In genomic region chr19:53668804-53669203, GRCh38 we compare ENCODE assay signal across 5 cellular contexts. TPM values are rescaled to one million over a fixed set of nuclear protein-coding genes. Genes with fewer than 3 reads are reported as not detected.
"Had no signal": no experiment of that assay in that cellular context is flagged by ENCODE, and none has a peak within 500 bp of the region (broad histone marks: within the 10 kb centered on the region; RNA-seq: fewer than 3 reads in every experiment).

No MANE protein-coding gene starts in this region.

RNA-seq across cellular contexts. Expression of gene DPRX, which starts 37.0 kb away (rescaled TPM):
- total RNA-seq: GM23248, H4, HT-29, IMR-90, K562 had no signal
- polyA plus RNA-seq: GM23248, IMR-90, K562 had no signal
